In genomic region chr21:29196021-29196663, GRCh38 we compare ENCODE assay signal across 8 cellular contexts.
DNase-seq lines count a peak whose midpoint lies in the region; ATAC-seq and TF ChIP-seq lines count a peak whose summit lies in the region.

No MANE protein-coding gene starts in this region.

- no peaks in the 10 kb centered on the region for H3K79me2 ChIP-seq in GM23338 (replicated peaks; ENCODE audit: insufficient read depth)

- H3K4me3 Mint-ChIP-seq in GM23338, result no peak overlapping the region
- peak overlapping the region; percentile 67 for H3K4me3 Mint-ChIP-seq in stimulated activated effector memory CD8-positive, alpha-beta T cell treated with anti-CD3 and anti-CD28 coated beads, Interleukin-12 subunit alpha, Interleukin-12 subunit beta, amount 100 ng/mL, for 72 hours

- H4K20me1 ChIP-seq in GM23338 (replicated peaks; ENCODE audit: insufficient read depth), result no peaks in the 10 kb centered on the region

- H3K9me3 Mint-ChIP-seq in GM23338, result peaks cover 29% of the 10 kb centered on the region
- peaks cover 17% of the 10 kb centered on the region for H3K9me3 Mint-ChIP-seq in stimulated activated effector memory CD8-positive, alpha-beta T cell treated with anti-CD3 and anti-CD28 coated beads, Interleukin-12 subunit alpha, Interleukin-12 subunit beta, amount 100 ng/mL, for 72 hours

- H2AFZ ChIP-seq in GM23338, result no peak overlapping the region

- peaks cover 4% of the 10 kb centered on the region for H3K9me3 ChIP-seq in mesodermal cell (ENCODE audit: control insufficient read depth, low read length)

- H3K4me1 ChIP-seq in GM23338 (ENCODE audit: insufficient read depth) (peaks cover 24% of the 10 kb centered on the region), mesodermal cell (ENCODE audit: control insufficient read depth, insufficient read depth, low read length, poor library complexity, severe bottlenecking) (peaks cover 23% of the 10 kb centered on the region)

- H3K36me3 ChIP-seq in GM23338 (ENCODE audit: insufficient read depth) (0 out of 2 replicates have a peak, but pooled peaks cover 4% of the 10 kb centered on the region), mesodermal cell (ENCODE audit: control insufficient read depth, insufficient read depth, low read length) (no peaks in the 10 kb centered on the region)

- H3K27me3 ChIP-seq in GM23338 (ENCODE audit: insufficient read depth), result no peaks in the 10 kb centered on the region

- 77 to 82% methylated on average over 5 to 6 of the region's 8 CpGs for WGBS in mesodermal cell (ENCODE audit: insufficient coverage in 2 of 2), 2 experiments

- no peak overlapping the region for H3K4me3 ChIP-seq in GM23338
- H3K4me3 ChIP-seq in mesodermal cell (ENCODE audit: extremely low read depth, insufficient read depth, low read length, poor library complexity, severe bottlenecking), result no peak overlapping the region

- no peak overlapping the region for H3K4me2 ChIP-seq in GM23338

- H3K4me1 Mint-ChIP-seq in GM23338, result peaks cover 31% of the 10 kb centered on the region
- peaks cover 19% of the 10 kb centered on the region for H3K4me1 Mint-ChIP-seq in stimulated activated effector memory CD8-positive, alpha-beta T cell treated with anti-CD3 and anti-CD28 coated beads, Interleukin-12 subunit alpha, Interleukin-12 subunit beta, amount 100 ng/mL, for 72 hours

- TF ChIP-seq CTCF in GM23338 (conservative IDR thresholded peaks at IDR 0.05; ENCODE audit: low read depth in 2 of 2), result peak; percentile 26 to 39; a peak in 3 of 4 replicates

- ATAC-seq in GM23338, result peak; percentile 78
- ATAC-seq in activated CD4-positive, CD25-positive, alpha-beta regulatory T cell treated with anti-CD3 and anti-CD28 coated beads, Interleukin-2, amount 50 U/mL, for 24 hours, result peak; percentile 98 to 99
- ATAC-seq in stimulated activated effector memory CD8-positive, alpha-beta T cell treated with anti-CD3 and anti-CD28 coated beads, Interleukin-12 subunit alpha, Interleukin-12 subunit beta, amount 100 ng/mL, for 72 hours, result peak; percentile 99

- peaks cover 14% of the 10 kb centered on the region for H3K36me3 Mint-ChIP-seq in GM23338 (ENCODE audit: low read depth)
- H3K36me3 Mint-ChIP-seq in stimulated activated effector memory CD8-positive, alpha-beta T cell treated with anti-CD3 and anti-CD28 coated beads, Interleukin-12 subunit alpha, Interleukin-12 subunit beta, amount 100 ng/mL, for 72 hours, result no peaks in the 10 kb centered on the region

- peaks cover 5% of the 10 kb centered on the region for H3K27me3 Mint-ChIP-seq in GM23338 (ENCODE audit: insufficient read depth, low read depth, poor library complexity)

- no peaks in the 10 kb centered on the region for H3F3A ChIP-seq in GM23338 (replicated peaks; ENCODE audit: low read depth)

- peaks cover 15% of the 10 kb centered on the region for H3K9me2 ChIP-seq in GM23338 (ENCODE audit: insufficient read depth)

- DNase-seq in GM03348 (ENCODE audit: low spot score), result peak; percentile 81
- peak; percentile 33 for DNase-seq in GM23338 (ENCODE audit: low spot score)
- DNase-seq in Kasumi-1 (lab: John Stamatoyannopoulos, UW), result peak; percentile 98 to 99
- peak; percentile 65 for DNase-seq in dedifferentiated amniotic fluid mesenchymal stem cell (ENCODE audit: extremely low spot score)
- peak; percentile 8 to 68 for DNase-seq in stimulated activated effector memory CD8-positive, alpha-beta T cell treated with anti-CD3 and anti-CD28 coated beads, Interleukin-12 subunit alpha, Interleukin-12 subunit beta, amount 100 ng/mL, for 72 hours (ENCODE audit: low spot score in 2 of 2)
- no peak for DNase-seq in cerebellum (ENCODE audit: low spot score)

- no peak overlapping the region for H3K27ac Mint-ChIP-seq in GM23338
- peak overlapping the region; percentile 92 for H3K27ac Mint-ChIP-seq in stimulated activated effector memory CD8-positive, alpha-beta T cell treated with anti-CD3 and anti-CD28 coated beads, Interleukin-12 subunit alpha, Interleukin-12 subunit beta, amount 100 ng/mL, for 72 hours

- H3K27ac ChIP-seq in GM23338 (ENCODE audit: low read depth) (no peak overlapping the region), mesodermal cell (ENCODE audit: low read depth, low read length, severe bottlenecking) (peak overlapping the region; percentile 32)

TF ChIP-seq in GM23338, 12 proteins besides CTCF, POLR2A, EP300 and RAD21:
- TF ChIP-seq ZNF462 (CRISPR knock-in tag; IDR thresholded peaks at IDR 0.05) (no peak), JUNB (IDR thresholded peaks at IDR 0.05; ENCODE audit: unreplicated experiment) (no peak), REST (IDR thresholded peaks at IDR 0.05; ENCODE audit: unreplicated experiment) (no peak)
